Comparison of ENCODE assay signal across 1 cellular context in genomic region chr9:86947146-86948081, GRCh38.
TF ChIP-seq lines count a peak whose summit lies in the region.

TSS of gene GAS1 (minus strand) at chr9:86947506. CDS start at chr9:86946779, 727 bp downstream.

TF ChIP-seq in GM23338, 12 proteins besides CTCF, POLR2A, EP300 and RAD21 (continued from another document):
- no peak for TF ChIP-seq ZNF462 (CRISPR knock-in tag; IDR thresholded peaks at IDR 0.05)
